ENCODE assay signal across 8 cellular contexts in the genomic region with DNA sequence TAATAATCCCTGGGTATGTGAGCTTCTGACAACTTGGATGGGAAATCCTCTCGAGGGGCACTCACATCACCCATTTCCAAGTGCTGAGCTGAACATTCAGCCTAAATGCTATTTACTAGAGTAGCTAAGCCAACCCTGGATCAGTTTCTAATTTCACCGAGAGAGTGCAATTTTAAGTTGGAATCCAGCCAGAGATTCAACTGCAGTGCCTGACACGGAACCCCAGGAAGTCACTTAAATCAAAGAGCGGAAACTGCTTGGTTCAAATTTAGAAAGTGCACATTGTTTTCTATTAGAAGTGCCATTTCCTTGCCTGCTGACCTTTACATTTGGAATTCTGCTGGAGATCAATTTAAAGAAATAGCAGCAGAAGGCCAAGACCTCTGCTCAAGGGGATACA. TPM values are rescaled to one million over a fixed set of nuclear protein-coding genes. Genes with fewer than 3 reads are reported as not detected.
A peak's percentile ranks its signal among the peaks of the same experiment; 100 is the strongest.
DNase-seq lines count a peak whose midpoint lies in the region; ATAC-seq and TF ChIP-seq lines count a peak whose summit lies in the region.

No MANE protein-coding gene starts in this region.

- H3K36me3 ChIP-seq in fibroblast of lung (ENCODE audit: control insufficient read depth, insufficient read depth, low read length) (peaks cover 21% of the 10 kb centered on the region), upper lobe of left lung (peaks cover 0 to 39% (median 8%) of the 10 kb centered on the region in 4 donors)

- POLR2A ChIA-PET in activated CD4-positive, alpha-beta memory T cell treated with anti-CD3 and anti-CD28 coated beads, Interleukin-2, amount 10 ng/mL, durations not matched to agents 7 days and 5 days (lab: Charles Lee): no interaction called here

- H3K9me3 ChIP-seq in fibroblast of lung (ENCODE audit: control insufficient read depth, insufficient read depth, low read depth, low read length) (no peaks in the 10 kb centered on the region), upper lobe of left lung (no peaks in the 10 kb centered on the region)

- no peaks in the 10 kb centered on the region for H3K9me3 Mint-ChIP-seq in activated naive CD4-positive, alpha-beta T cell treated with anti-CD3 and anti-CD28 coated beads for 36 hours
- no peaks in the 10 kb centered on the region for H3K9me3 Mint-ChIP-seq in activated CD4-positive, alpha-beta memory T cell treated with anti-CD3 and anti-CD28 coated beads, Interleukin-2, amount 10 ng/mL, durations not matched to agents 7 days and 5 days

- H3K27me3 ChIP-seq in fibroblast of lung (ENCODE audit: control insufficient read depth, insufficient read depth, low read length): no peaks in the 10 kb centered on the region
- H3K27me3 ChIP-seq in upper lobe of left lung: no peaks in the 10 kb centered on the region

- H3K27ac ChIP-seq in fibroblast of lung (ENCODE audit: insufficient read depth, low read length): peak overlapping the region; percentile 26
- peak overlapping the region; percentile 21 to 95 (median 55) for H3K27ac ChIP-seq in upper lobe of left lung

- CTCF ChIA-PET in activated naive CD4-positive, alpha-beta T cell treated with anti-CD3 and anti-CD28 coated beads for 36 hours (lab: Charles Lee): interaction anchor here (1.0 kb wide), 1 partner anchor 233 kb away, joined by 3 read pairs; no protein-coding TSS in a partner anchor
- CTCF ChIA-PET in activated CD4-positive, alpha-beta memory T cell treated with anti-CD3 and anti-CD28 coated beads, Interleukin-2, amount 10 ng/mL, durations not matched to agents 7 days and 5 days (lab: Charles Lee): no interaction called here

- peak in 1 of 4 donors; percentile 16 for TF ChIP-seq EP300 in upper lobe of left lung (IDR thresholded peaks at IDR 0.05)

- H3K4me1 ChIP-seq in fibroblast of lung (ENCODE audit: control insufficient read depth, extremely low read depth, insufficient read depth, low read length): peaks cover 44% of the 10 kb centered on the region
- H3K4me1 ChIP-seq in upper lobe of left lung: peaks cover 79 to 86% (median 82%) of the 10 kb centered on the region in 4 donors

- DNase-seq in activated naive CD4-positive, alpha-beta T cell treated with anti-CD3 and anti-CD28 coated beads for 36 hours: peak; percentile 24
- DNase-seq in activated naive CD4-positive, alpha-beta T cell treated with anti-CD3 and anti-CD28 coated beads, Interleukin-2, amount 50 U/mL, for 16 hours: no peak
- DNase-seq in NCI-H524 treated with DMSO at 0.1 percent for 48 hours (lab: John Stamatoyannopoulos, UW): peak; percentile 83
- DNase-seq in fibroblast of lung (ENCODE audit: low read depth in 2 of 2): peak; percentile 48 to 78
- DNase-seq in upper lobe of left lung: no peak
- DNase-seq in effector CD4-positive, alpha-beta T cell: no peak
- no peak for DNase-seq in activated CD4-positive, alpha-beta memory T cell treated with anti-CD3 and anti-CD28 coated beads, Interleukin-2, amount 10 ng/mL, durations not matched to agents 7 days and 5 days

- H3K79me2 ChIP-seq in fibroblast of lung (ENCODE audit: control insufficient read depth, insufficient read depth, low read length): peaks cover 100% of the 10 kb centered on the region

- H3K4me3 Mint-ChIP-seq in activated naive CD4-positive, alpha-beta T cell treated with anti-CD3 and anti-CD28 coated beads for 36 hours: no peak overlapping the region
- H3K4me3 Mint-ChIP-seq in activated CD4-positive, alpha-beta memory T cell treated with anti-CD3 and anti-CD28 coated beads, Interleukin-2, amount 10 ng/mL, durations not matched to agents 7 days and 5 days: no peak overlapping the region

- H3K4me2 ChIP-seq in fibroblast of lung (ENCODE audit: extremely low read depth, insufficient read depth, low read length): peak overlapping the region; percentile 49

- H3K27ac Mint-ChIP-seq in activated naive CD4-positive, alpha-beta T cell treated with anti-CD3 and anti-CD28 coated beads for 36 hours: no peak overlapping the region
- no peak overlapping the region for H3K27ac Mint-ChIP-seq in activated CD4-positive, alpha-beta memory T cell treated with anti-CD3 and anti-CD28 coated beads, Interleukin-2, amount 10 ng/mL, durations not matched to agents 7 days and 5 days

- peaks cover 29% of the 10 kb centered on the region for H3K4me1 Mint-ChIP-seq in activated naive CD4-positive, alpha-beta T cell treated with anti-CD3 and anti-CD28 coated beads for 36 hours (ENCODE audit: low read depth)
- H3K4me1 Mint-ChIP-seq in activated CD4-positive, alpha-beta memory T cell treated with anti-CD3 and anti-CD28 coated beads, Interleukin-2, amount 10 ng/mL, durations not matched to agents 7 days and 5 days: peaks cover 23% of the 10 kb centered on the region

- intact Hi-C loops in activated naive CD4-positive, alpha-beta T cell treated with anti-CD3 and anti-CD28 coated beads for 36 hours (cut with micrococcal nuclease): loop anchor here (2.0 kb wide), 1 partner anchor 233 kb away; no protein-coding TSS in a partner anchor

- H3K9ac ChIP-seq in fibroblast of lung (ENCODE audit: insufficient read depth, low read length): no peak overlapping the region

- H2AFZ ChIP-seq in fibroblast of lung (ENCODE audit: low read length): no peak overlapping the region

- H4K20me1 ChIP-seq in fibroblast of lung (ENCODE audit: control insufficient read depth, extremely low read depth, insufficient read depth, low read length): no peaks in the 10 kb centered on the region

- peaks cover 11% of the 10 kb centered on the region for H3K27me3 Mint-ChIP-seq in activated naive CD4-positive, alpha-beta T cell treated with anti-CD3 and anti-CD28 coated beads for 36 hours (ENCODE audit: low read depth)
- H3K27me3 Mint-ChIP-seq in activated CD4-positive, alpha-beta memory T cell treated with anti-CD3 and anti-CD28 coated beads, Interleukin-2, amount 10 ng/mL, durations not matched to agents 7 days and 5 days: no peaks in the 10 kb centered on the region

- H3K36me3 Mint-ChIP-seq in activated naive CD4-positive, alpha-beta T cell treated with anti-CD3 and anti-CD28 coated beads for 36 hours (ENCODE audit: low read depth): no peaks in the 10 kb centered on the region
- no peaks in the 10 kb centered on the region for H3K36me3 Mint-ChIP-seq in activated CD4-positive, alpha-beta memory T cell treated with anti-CD3 and anti-CD28 coated beads, Interleukin-2, amount 10 ng/mL, durations not matched to agents 7 days and 5 days (ENCODE audit: low read depth)

- ATAC-seq in upper lobe of left lung (ENCODE audit: low FRiP score in 2 of 2) (no peak), GM21381 (IDR thresholded peaks at IDR 0.05; ENCODE audit: unreplicated experiment) (no peak)

- 2 to 5% methylated on average over 4 of the region's 4 CpGs for WGBS in upper lobe of left lung, 2 donors

- no peak for TF ChIP-seq POLR2A in upper lobe of left lung (IDR thresholded peaks at IDR 0.05)

- H3K4me3 ChIP-seq in fibroblast of lung (replicated peaks in 1 of 4; ENCODE audit: control extremely low read depth in 1 of 4, insufficient read depth in 1 of 4, low read depth in 3 of 4, low read length in 4 of 4) (no peak overlapping the region), upper lobe of left lung (no peak overlapping the region)

- TF ChIP-seq CTCF in fibroblast of lung (conservative IDR thresholded peaks at IDR 0.05 in 1 of 2, IDR thresholded peaks at IDR 0.05 in 1 of 2; ENCODE audit: low read depth in 1 of 2, low read length in 2 of 2): no peak
- TF ChIP-seq CTCF in upper lobe of left lung (IDR thresholded peaks at IDR 0.05): no peak

RNA-seq across cellular contexts. Expression of gene SPRY4, which starts 8.8 kb away (rescaled TPM):
- under 1 TPM; 0.31 to 0.67 TPM for total RNA-seq in activated naive CD4-positive, alpha-beta T cell treated with anti-CD3 and anti-CD28 coated beads for 36 hours
- total RNA-seq in fibroblast of lung (4.5 and 4.9 TPM in 2 replicates), upper lobe of left lung (10 to 100 TPM; 30.4 to 81.2 (median 43.3) TPM)
- polyA plus RNA-seq in fibroblast of lung: 6.0 and 13.0 TPM in 2 replicates
- 8.7 and 16.5 TPM in 2 replicates for polyA plus RNA-seq in fibroblast of lung (2012)
- 33.3 and 95.6 TPM in 2 replicates for polyA minus RNA-seq in fibroblast of lung (ENCODE audit: low replicate concordance)
- total RNA-seq in activated CD4-positive, alpha-beta memory T cell treated with anti-CD3 and anti-CD28 coated beads, Interleukin-2, amount 10 ng/mL, durations not matched to agents 7 days and 5 days: 1 to 10 TPM in 1 of 2 experiments, under 1 TPM in 1; 0.86 to 1.3 TPM

Comparison
In these comparisons a context has a peak if more than half of its experiments do, and no peak if none do; other contexts are left out.
1. DNase-seq: peak in activated naive CD4-positive, alpha-beta T cell treated with anti-CD3 and anti-CD28 coated beads for 36 hours (single experiment), NCI-H524 treated with DMSO at 0.1 percent for 48 hours (single experiment) and fibroblast of lung (2 of 2); none in activated naive CD4-positive, alpha-beta T cell treated with anti-CD3 and anti-CD28 coated beads, Interleukin-2, amount 50 U/mL, for 16 hours (single experiment), upper lobe of left lung (0 of 2), effector CD4-positive, alpha-beta T cell (single experiment) and activated CD4-positive, alpha-beta memory T cell treated with anti-CD3 and anti-CD28 coated beads, Interleukin-2, amount 10 ng/mL, durations not matched to agents 7 days and 5 days (single experiment).